4 cellular contexts compared by ENCODE assay signal in the genomic region with DNA sequence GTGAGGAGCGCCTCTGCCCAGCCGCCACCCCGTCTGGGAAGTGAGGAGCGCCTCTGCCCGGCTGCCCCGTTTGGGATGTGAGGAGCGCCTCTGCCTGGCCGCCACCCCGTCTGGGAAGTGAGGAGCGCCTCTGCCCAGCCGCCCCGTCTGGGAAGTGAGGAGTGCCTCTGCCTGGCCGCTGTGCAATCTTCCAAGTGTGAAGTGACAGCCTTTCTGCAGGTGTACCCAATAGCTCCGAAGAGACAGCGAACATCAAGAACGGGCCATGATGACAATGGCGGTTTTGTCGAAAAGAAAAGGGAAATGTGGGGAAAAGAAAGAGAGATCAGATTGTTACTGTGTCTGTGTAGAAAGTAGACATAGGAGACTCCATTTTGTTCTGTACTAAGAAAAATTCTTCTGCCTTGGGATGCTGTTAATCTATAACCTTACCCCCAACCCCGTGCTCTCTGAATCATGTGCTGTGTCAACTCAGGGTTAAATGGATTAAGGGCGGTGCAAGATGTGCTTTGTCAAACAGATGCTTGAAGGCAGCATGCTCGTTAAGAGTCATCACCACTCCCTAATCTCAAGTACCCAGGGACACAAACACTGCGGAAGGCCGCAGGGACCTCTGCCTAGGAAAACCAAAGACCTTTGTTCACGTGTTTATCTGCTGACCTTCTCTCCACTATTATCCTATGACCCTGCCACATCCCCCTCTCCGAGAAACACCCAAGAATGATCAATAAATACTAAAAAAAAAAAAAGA. TPM values are rescaled to one million over a fixed set of nuclear protein-coding genes. Genes with fewer than 3 reads are reported as not detected.
"Had no signal": no experiment of that assay in that cellular context is flagged by ENCODE, and none has a peak within 500 bp of the region (broad histone marks: within the 10 kb centered on the region; RNA-seq: fewer than 3 reads in every experiment).

No MANE protein-coding gene starts in this region.

RNA-seq across cellular contexts. Expression of gene AVP, which starts 41.4 kb away (rescaled TPM):
- total RNA-seq: HT-29, IMR-90, M059J, SK-MEL-5 had no signal

RNA-seq across cellular contexts. Expression of gene OXT, which starts 54.5 kb away (rescaled TPM):
- total RNA-seq: HT-29, IMR-90, M059J, SK-MEL-5 had no signal
